Comparison of ENCODE assay signal across 8 cellular contexts in the genomic region with DNA sequence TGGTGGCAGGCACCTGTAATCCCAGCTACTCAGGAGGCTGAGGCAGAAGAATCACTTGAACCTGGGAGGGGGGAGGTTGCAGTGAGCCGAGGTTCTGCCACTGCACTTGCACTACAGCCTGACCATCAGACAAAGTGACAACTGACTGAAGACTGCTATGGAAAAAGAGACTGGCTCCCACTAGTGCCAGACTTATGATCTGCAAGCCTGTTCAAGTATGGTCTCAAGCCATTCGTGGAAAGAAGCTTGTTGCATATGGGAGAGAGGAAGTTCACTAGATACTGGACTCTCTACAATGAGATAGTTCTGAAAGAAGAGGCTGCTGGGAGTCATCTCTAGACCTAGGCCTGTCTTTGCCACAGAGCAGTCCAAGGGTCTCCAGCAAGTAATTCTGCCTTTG. TPM values are rescaled to one million over a fixed set of nuclear protein-coding genes. Genes with fewer than 3 reads are reported as not detected.
DNase-seq lines count a peak whose midpoint lies in the region; ATAC-seq and TF ChIP-seq lines count a peak whose summit lies in the region.

No MANE protein-coding gene starts in this region.

- peaks cover 0 to 6% (median 0%) of the 10 kb centered on the region in 4 donors for H3K4me1 ChIP-seq in right lobe of liver

- TF ChIP-seq POLR2A in right lobe of liver (IDR thresholded peaks at IDR 0.05), result no peak

- DNase-seq in AML-193 (lab: John Stamatoyannopoulos, UW), result peak; percentile 82
- peak; percentile 13 for DNase-seq in GM12864 (ENCODE audit: low read depth)
- peak; percentile 35 to 58 for DNase-seq in NCI-H526 (lab: John Stamatoyannopoulos, UW)
- peak; percentile 34 for DNase-seq in astrocyte of the spinal cord (ENCODE audit: low read depth, low spot score)
- DNase-seq in right lobe of liver, result peak in 1 of 3 donors; percentile 54
- DNase-seq in NCI-H187 (lab: John Stamatoyannopoulos, UW), result no peak
- no peak for DNase-seq in T1000 (lab: John Stamatoyannopoulos, UW)

- intact Hi-C loops in right lobe of liver (cut with DNase I), result no loop called here

- peak; percentile 74 for ATAC-seq in HG02678 (IDR thresholded peaks at IDR 0.05; ENCODE audit: unreplicated experiment)
- peak; percentile 97 to 99 (median 98) for ATAC-seq in right lobe of liver

- in situ Hi-C loops in astrocyte of the spinal cord (cut with HindIII; ENCODE audit: low sequenced_read_pairs), result no loop called here

- H3K4me3 ChIP-seq in GM12864 (ENCODE audit: low read depth, low read length) (no peak overlapping the region), astrocyte of the spinal cord (ENCODE audit: low read depth, low read length) (no peak overlapping the region), right lobe of liver (no peak overlapping the region)

- TF ChIP-seq CTCF in GM12864 (IDR thresholded peaks at IDR 0.05; ENCODE audit: low read depth, low read length, missing control alignments), result peak; percentile 77
- TF ChIP-seq CTCF in astrocyte of the spinal cord (IDR thresholded peaks at IDR 0.05; ENCODE audit: low read depth, low read length), result peak; percentile 65
- peak; percentile 62 to 70 (median 68) for TF ChIP-seq CTCF in right lobe of liver (IDR thresholded peaks at IDR 0.05)

- no peaks in the 10 kb centered on the region for H3K27me3 ChIP-seq in right lobe of liver

- H3K9me3 ChIP-seq in right lobe of liver, result no peaks in the 10 kb centered on the region

- peaks cover 0 to 23% (median 6%) of the 10 kb centered on the region in 4 donors for H3K36me3 ChIP-seq in right lobe of liver

- WGBS in right lobe of liver (ENCODE audit: insufficient coverage, low coverage, low lambda C conversion rate, missing lambda C conversion rate), result 34% methylated on average over 2 of the region's 2 CpGs

- H3K27ac ChIP-seq in right lobe of liver, result no peak overlapping the region

RNA-seq across cellular contexts. Expression of a gene that starts 26.7 kb away (rescaled TPM):
- 10 to 100 TPM; 13.8 to 49.6 (median 25.5) TPM for total RNA-seq in right lobe of liver

RNA-seq across cellular contexts. Expression of a gene that starts 36.8 kb away (rescaled TPM):
- 1 to 10 TPM; 3.9 to 6.2 (median 5.0) TPM for total RNA-seq in right lobe of liver

Comparison
In these comparisons a context has a peak if more than half of its experiments do, and no peak if none do; other contexts are left out.
1. DNase-seq: peak in AML-193 (2 of 2), GM12864 (single experiment), NCI-H526 (2 of 2) and astrocyte of the spinal cord (single experiment); none in NCI-H187 (0 of 2) and T1000 (single experiment).
2. Peak in every context shown above with its lines, with median percentiles within 50 percentile points of each other: CTCF ChIP-seq.